Comparison of ENCODE assay signal across 24 cellular contexts in the genomic region with DNA sequence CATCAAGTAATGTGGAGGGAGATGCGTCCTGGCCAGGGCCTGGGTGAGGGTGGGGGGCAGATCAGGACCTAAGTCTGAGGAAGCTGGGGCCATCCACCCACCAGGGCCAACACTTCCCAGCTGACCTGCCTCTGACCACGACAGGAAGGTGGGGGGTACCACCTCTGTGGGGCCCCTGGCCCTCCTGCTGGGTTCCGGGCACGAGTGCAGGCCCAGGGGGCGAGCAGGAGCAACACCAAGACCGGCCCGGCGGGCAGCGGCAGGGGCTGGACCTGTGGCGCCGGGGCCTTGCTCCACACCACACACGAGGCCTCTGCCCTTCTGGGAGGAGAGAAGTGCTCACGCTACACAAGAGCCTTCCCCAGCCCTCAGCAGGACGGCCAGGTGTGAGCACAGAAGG. TPM values are rescaled to one million over a fixed set of nuclear protein-coding genes. Genes with fewer than 3 reads are reported as not detected.
"Had no signal": no experiment of that assay in that cellular context is flagged by ENCODE, and none has a peak within 500 bp of the region (broad histone marks: within the 10 kb centered on the region; RNA-seq: fewer than 3 reads in every experiment).

No MANE protein-coding gene starts in this region.

- H3K79me2 ChIP-seq: hepatocyte had no signal

- H3K4me3 ChIP-seq: colonic mucosa, hepatocyte, lung, psoas muscle, sigmoid colon, skin epidermis, stomach, thoracic aorta, transverse colon had no signal

- H3K36me3 ChIP-seq: colonic mucosa had no signal

- DNase-seq: cerebellar nuclear complex; colonic mucosa; dermis blood vessel endothelial cell; effector CD4-positive, alpha-beta T cell; foreskin melanocyte; head of caudate nucleus; kidney; left colon; left ventricle myocardium superior; mesenchymal stem cell; midbrain; naive B cell; psoas muscle; retina; sigmoid colon; stimulated activated CD4-positive, alpha-beta T cell treated with anti-CD3 and anti-CD28 coated beads, Interleukin-12 subunit alpha, Interleukin-12 subunit beta, amount 100 ng/mL, for 4 hours; stimulated activated naive CD4-positive, alpha-beta T cell; stomach; transverse colon had no signal

- H3K9me3 ChIP-seq: colonic mucosa, psoas muscle, sigmoid colon, stomach, thoracic aorta, transverse colon had no signal

- ATAC-seq: left colon, left ventricle myocardium superior, psoas muscle had no signal

- H2AFZ ChIP-seq: hepatocyte, parathyroid adenoma had no signal

- H3K27ac ChIP-seq: colonic mucosa, hepatocyte, parathyroid adenoma, psoas muscle, sigmoid colon, skin epidermis, stomach, thoracic aorta, transverse colon had no signal

- H3K9ac ChIP-seq: parathyroid adenoma had no signal

- H3K4me1 ChIP-seq: colonic mucosa, parathyroid adenoma, psoas muscle, sigmoid colon, stomach, transverse colon had no signal

- H3K27me3 ChIP-seq: colonic mucosa, hepatocyte, sigmoid colon, stomach, transverse colon had no signal

- H3K4me2 ChIP-seq: hepatocyte had no signal

RNA-seq across cellular contexts. Expression of a gene that starts 13.3 kb away (rescaled TPM):
- total RNA-seq: hepatocyte, kidney had no signal

RNA-seq across cellular contexts. Expression of a gene that starts 15.9 kb away (rescaled TPM):
- total RNA-seq: hepatocyte, thoracic aorta had no signal
